ENCODE assay signal across 16 cellular contexts in genomic region chr2:134308474-134309385, GRCh38.
"Had no signal": no experiment of that assay in that cellular context is flagged by ENCODE, and none has a peak within 500 bp of the region (broad histone marks: within the 10 kb centered on the region; RNA-seq: fewer than 3 reads in every experiment).

No MANE protein-coding gene starts in this region.

- H3K27me3 ChIP-seq: cardiac muscle cell, spleen had no signal

- H3K9me3 ChIP-seq: prostate gland had no signal

- H3K36me3 ChIP-seq: cardiac muscle cell, prostate gland had no signal

- H3K4me1 ChIP-seq: prostate gland had no signal

- DNase-seq: activated CD4-positive, alpha-beta T cell treated with anti-CD3 and anti-CD28 coated beads for 48 hours; activated gamma-delta T cell; activated naive CD8-positive, alpha-beta T cell treated with anti-CD3 and anti-CD28 coated beads, Interleukin-2, amount 50 U/mL, for 24 hours; foreskin melanocyte; head of caudate nucleus; left colon; naive thymus-derived CD8-positive, alpha-beta T cell; occipital lobe; spleen; stimulated activated CD4-positive, alpha-beta T cell treated with anti-CD3 and anti-CD28 coated beads, Interleukin-1b, Interleukin-23, amount 100 ng/mL, for 48 hours; stimulated activated naive CD4-positive, alpha-beta T cell had no signal

- H3K9me3 Mint-ChIP-seq: type B pancreatic cell had no signal

- H3K27me3 Mint-ChIP-seq: activated naive CD8-positive, alpha-beta T cell treated with anti-CD3 and anti-CD28 coated beads, Interleukin-2, amount 50 U/mL, for 24 hours; naive thymus-derived CD8-positive, alpha-beta T cell; type B pancreatic cell had no signal

- H3K4me3 Mint-ChIP-seq: activated naive CD8-positive, alpha-beta T cell treated with anti-CD3 and anti-CD28 coated beads, Interleukin-2, amount 50 U/mL, for 24 hours; naive thymus-derived CD8-positive, alpha-beta T cell; type B pancreatic cell had no signal

- H3K27ac Mint-ChIP-seq: activated naive CD8-positive, alpha-beta T cell treated with anti-CD3 and anti-CD28 coated beads, Interleukin-2, amount 50 U/mL, for 24 hours; type B pancreatic cell had no signal

- H3K27ac ChIP-seq: cardiac muscle cell, prostate gland, VCaP had no signal

- ATAC-seq: activated naive CD8-positive, alpha-beta T cell treated with anti-CD3 and anti-CD28 coated beads, Interleukin-2, amount 50 U/mL, for 24 hours; left colon; naive thymus-derived CD8-positive, alpha-beta T cell; sciatic nerve had no signal

- H3K4me3 ChIP-seq: cardiac muscle cell, prostate gland had no signal
